ENCODE assay signal across 16 cellular contexts in the genomic region with DNA sequence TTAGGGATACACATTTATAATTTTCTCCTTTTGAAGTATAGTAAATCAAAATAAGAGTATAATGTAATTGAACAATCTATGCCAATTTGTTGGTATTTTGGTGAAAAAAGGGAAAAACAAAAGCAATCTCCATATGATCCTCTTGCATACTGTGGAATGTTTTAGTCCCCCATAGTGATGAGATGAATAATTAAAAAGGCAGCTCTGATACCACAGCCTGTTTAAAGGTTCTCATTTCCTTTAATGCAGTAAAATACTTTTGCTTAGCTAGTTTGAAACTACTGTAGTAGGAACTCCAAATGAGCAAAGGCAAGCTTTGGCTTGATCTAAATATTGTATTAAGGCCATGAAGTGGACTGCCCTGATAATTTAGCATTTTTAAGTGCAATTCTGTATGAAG.
A peak's percentile ranks its signal among the peaks of the same experiment; 100 is the strongest.
DNase-seq lines count a peak whose midpoint lies in the region; ATAC-seq and TF ChIP-seq lines count a peak whose summit lies in the region.
"Had no signal": no experiment of that assay in that cellular context is flagged by ENCODE, and none has a peak within 500 bp of the region (broad histone marks: within the 10 kb centered on the region; RNA-seq: fewer than 3 reads in every experiment).

No MANE protein-coding gene starts in this region.

- intact Hi-C loops in adrenal gland (cut with DNase I), result no loop called here

- peak; percentile 29 for DNase-seq in AG10803 (ENCODE audit: low read depth)
- DNase-seq in GM03348 (ENCODE audit: low spot score), result peak; percentile 12
- no peak for DNase-seq in SJSA1 (ENCODE audit: low read depth in 1 of 2, low spot score in 2 of 2)
- peak; percentile 17 for DNase-seq in fibroblast of mammary gland (ENCODE audit: low read depth)
- no peak for DNase-seq in adrenal gland
- DNase-seq: BE2C; CD4-positive, alpha-beta memory T cell; GOT3; Kasumi-1; NCI-H1930; NCI-H446 treated with DMSO at 0.1 percent for 48 hours; NK-92 treated with Interleukin-12 subunit alpha and Interleukin-12 subunit beta, amount 100 ng/mL, for 24 hours; SHP77 treated with DMSO at 0.1 percent for 48 hours had no signal

- H3K36me3 ChIP-seq in SJSA1, result no peaks in the 10 kb centered on the region
- H3K36me3 ChIP-seq in adrenal gland (replicated peaks in 1 of 2), result no peaks in the 10 kb centered on the region
- H3K36me3 ChIP-seq: BE2C had no signal

- H3K4me3 ChIP-seq in AG10803 (ENCODE audit: low read length) (no peak overlapping the region), SJSA1 (no peak overlapping the region), fibroblast of mammary gland (ENCODE audit: control insufficient read depth, low read depth, low read length) (no peak overlapping the region), adrenal gland (no peak overlapping the region)
- H3K4me3 ChIP-seq: GM12878 had no signal

- TF ChIP-seq POLR2A in adrenal gland (IDR thresholded peaks at IDR 0.05), result no peak

- H3K27ac ChIP-seq in SJSA1 (peak overlapping the region; percentile 48), adrenal gland (no peak overlapping the region)

- no peaks in the 10 kb centered on the region for H3K9me3 ChIP-seq in SJSA1 (replicated peaks)
- no peaks in the 10 kb centered on the region for H3K9me3 ChIP-seq in adrenal gland (replicated peaks in 1 of 3)
- H3K9me3 ChIP-seq: BE2C had no signal

- TF ChIP-seq CTCF in AG10803 (conservative IDR thresholded peaks at IDR 0.05; ENCODE audit: low read length) (no peak), fibroblast of mammary gland (conservative IDR thresholded peaks at IDR 0.05; ENCODE audit: control insufficient read depth, insufficient read depth, low read depth, low read length) (no peak), adrenal gland (IDR thresholded peaks at IDR 0.05) (no peak)

- ATAC-seq in HG02938 (IDR thresholded peaks at IDR 0.05; ENCODE audit: unreplicated experiment) (no peak), HG03439 (IDR thresholded peaks at IDR 0.05; ENCODE audit: unreplicated experiment) (no peak)
- ATAC-seq: GM12878 had no signal

- H3K4me1 ChIP-seq in SJSA1 (replicated peaks) (peaks cover 52% of the 10 kb centered on the region), adrenal gland (replicated peaks in 1 of 2) (peaks cover 0 to 15% of the 10 kb centered on the region in 2 donors)

- no peaks in the 10 kb centered on the region for H3K27me3 ChIP-seq in SJSA1 (replicated peaks)
- H3K27me3 ChIP-seq in adrenal gland, result no peaks in the 10 kb centered on the region
- H3K27me3 ChIP-seq: BE2C had no signal

Comparison
In these comparisons a context has a peak if more than half of its experiments do, and no peak if none do; other contexts are left out.
1. DNase-seq: peak in AG10803 (single experiment), GM03348 (single experiment) and fibroblast of mammary gland (single experiment); none in SJSA1 (0 of 2) and adrenal gland (0 of 7).